ENCODE assay signal across 1 cellular context in the genomic region with DNA sequence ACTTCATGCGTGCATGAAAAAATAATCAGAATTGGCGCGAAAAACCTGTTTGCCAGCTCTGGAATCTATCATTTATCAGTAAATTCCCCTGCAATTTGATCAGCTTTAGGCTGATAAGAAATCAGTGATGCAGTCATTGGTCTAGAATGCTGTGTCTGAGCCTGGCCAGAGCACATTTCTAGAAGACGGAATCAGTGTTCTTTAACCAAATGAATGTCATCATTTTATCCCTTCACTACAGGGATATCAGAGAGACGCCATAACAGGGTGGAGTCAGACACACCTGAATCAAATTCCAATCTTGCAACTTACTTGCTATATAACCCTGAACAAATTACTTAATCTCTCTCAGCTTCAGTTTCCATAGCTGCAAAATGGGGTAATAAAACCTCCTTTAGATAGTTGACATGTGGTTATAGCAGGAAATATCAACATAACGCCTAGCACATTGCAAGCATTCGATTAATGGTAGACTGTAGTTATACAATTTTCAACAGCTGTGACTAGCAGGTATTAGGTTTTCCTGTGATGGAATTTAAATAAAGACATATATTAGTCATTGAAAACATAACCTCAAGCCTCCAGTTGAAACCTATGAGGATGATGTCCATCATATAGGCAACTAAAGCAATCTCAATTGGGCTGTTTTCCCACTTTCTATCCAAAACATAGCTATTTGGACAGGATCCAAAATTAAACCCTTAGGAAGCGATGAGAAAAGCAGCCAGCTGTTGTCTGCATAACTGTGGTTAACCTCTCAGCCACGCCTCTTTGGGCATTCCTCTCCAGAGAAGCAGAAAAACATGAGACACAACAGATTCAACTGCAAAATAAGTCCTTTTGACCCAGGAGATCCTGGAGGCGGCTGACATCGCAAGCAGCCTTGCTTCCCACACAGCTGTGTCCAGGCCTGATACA.
TF ChIP-seq lines count a peak whose summit lies in the region.

No MANE protein-coding gene starts in this region.

TF ChIP-seq in HCT116, 20 proteins besides CTCF, POLR2A, EP300 and RAD21 (continued from another document):
- TF ChIP-seq ZBTB33 (IDR thresholded peaks at IDR 0.05; ENCODE audit: extremely low read depth, insufficient replicate concordance, low read length) (no peak), ELF1 (IDR thresholded peaks at IDR 0.05; ENCODE audit: borderline replicate concordance, low read depth) (no peak), CEBPB (IDR thresholded peaks at IDR 0.05; ENCODE audit: low read depth) (no peak), CBX3 (IDR thresholded peaks at IDR 0.05; ENCODE audit: low read depth) (no peak), ATF3 (IDR thresholded peaks at IDR 0.05) (no peak), SP1 (IDR thresholded peaks at IDR 0.05; ENCODE audit: low read depth) (no peak)
